ENCODE assay signal across 1 cellular context in the genomic region with DNA sequence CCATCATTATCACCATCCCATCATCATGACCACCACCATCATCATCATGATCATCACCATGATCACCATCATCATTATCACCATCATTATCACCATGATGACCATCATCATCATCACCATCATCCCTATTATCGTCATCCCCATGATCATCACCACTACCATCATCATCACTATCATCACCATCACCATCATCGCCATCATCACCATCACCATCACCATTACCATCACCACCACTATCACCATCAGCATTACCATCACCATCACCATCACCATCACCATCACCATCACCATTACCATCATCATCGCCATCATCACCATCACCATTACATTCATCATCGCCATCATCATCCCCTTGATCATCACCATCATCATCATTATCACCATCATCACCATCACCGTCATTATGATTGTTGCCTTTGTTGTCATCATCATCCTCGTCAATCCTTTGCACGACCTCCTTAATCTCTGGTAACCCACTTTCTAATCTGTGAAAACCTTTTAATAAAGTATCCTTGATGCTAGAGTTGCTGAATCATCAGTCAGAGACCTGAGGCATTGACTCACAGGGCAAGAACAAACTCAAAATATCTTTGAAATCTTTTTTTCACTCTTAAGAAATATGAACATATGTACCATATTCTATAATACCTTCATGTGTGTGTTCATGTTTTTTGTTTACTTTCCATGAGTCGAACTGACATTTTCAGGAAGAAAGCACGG.
TF ChIP-seq lines count a peak whose summit lies in the region.

No MANE protein-coding gene starts in this region.

TF ChIP-seq in IMR-90, 13 proteins besides CTCF, POLR2A, EP300 and RAD21:
- TF ChIP-seq BHLHE40 (IDR thresholded peaks at IDR 0.05; ENCODE audit: low read depth, low read length) (no peak), MAFK (IDR thresholded peaks at IDR 0.05; ENCODE audit: low read depth, low read length) (peak; percentile 70)
